Comparison of ENCODE assay signal across 1 cellular context in genomic region chr12:22051114-22051698, GRCh38.
TF ChIP-seq lines count a peak whose summit lies in the region.

No MANE protein-coding gene starts in this region.

TF ChIP-seq in HepG2, 621 proteins besides CTCF, POLR2A, EP300 and RAD21 (continued from another document):
- TF ChIP-seq CEBPB (IDR thresholded peaks at IDR 0.05; ENCODE audit: borderline replicate concordance, low read depth, low read length) (peak; percentile 48; the same call in 1 of the 2 replicates), MZF1 (CRISPR knock-in tag; IDR thresholded peaks at IDR 0.05; ENCODE audit: borderline replicate concordance) (no peak), ZNF784 (CRISPR knock-in tag; IDR thresholded peaks at IDR 0.05; ENCODE audit: borderline replicate concordance) (no peak), ZNF547 (CRISPR knock-in tag; IDR thresholded peaks at IDR 0.05) (no peak), ZNF552 (CRISPR knock-in tag; IDR thresholded peaks at IDR 0.05; ENCODE audit: borderline replicate concordance) (no peak), TEAD3 (CRISPR knock-in tag; optimal IDR thresholded peaks at IDR 0.05; ENCODE audit: borderline replicate concordance) (no peak), CREBL2 (CRISPR knock-in tag; IDR thresholded peaks at IDR 0.05; ENCODE audit: borderline replicate concordance) (no peak)
TF ChIP-seq in HepG2: peak in this region for 4.
